8 cellular contexts compared by ENCODE assay signal in genomic region chr14:78848234-78848820, GRCh38.
DNase-seq lines count a peak whose midpoint lies in the region; ATAC-seq and TF ChIP-seq lines count a peak whose summit lies in the region.

No MANE protein-coding gene starts in this region.

- no peaks in the 10 kb centered on the region for H3K36me3 ChIP-seq in SJCRH30

- peak; percentile 90 for ATAC-seq in GM21723 (IDR thresholded peaks at IDR 0.05; ENCODE audit: unreplicated experiment)

- H3K36me3 Mint-ChIP-seq in endothelial cell (ENCODE audit: low read depth, unreplicated experiment) (no peaks in the 10 kb centered on the region), nephron (ENCODE audit: low read depth) (no peaks in the 10 kb centered on the region)

- H3K9me3 Mint-ChIP-seq in endothelial cell (ENCODE audit: unreplicated experiment) (no peaks in the 10 kb centered on the region), nephron (no peaks in the 10 kb centered on the region)

- TF ChIP-seq CTCF in endothelial cell (IDR thresholded peaks at IDR 0.05; ENCODE audit: unreplicated experiment), result peak; percentile 90
- peak; percentile 93 to 95 (median 94) for TF ChIP-seq CTCF in nephron (IDR thresholded peaks at IDR 0.05; ENCODE audit: unreplicated experiment in 3 of 3)

- H3K27me3 Mint-ChIP-seq in endothelial cell (ENCODE audit: unreplicated experiment) (no peaks in the 10 kb centered on the region), nephron (ENCODE audit: low read depth) (peaks cover 3% of the 10 kb centered on the region)

- no peak overlapping the region for H3K27ac Mint-ChIP-seq in endothelial cell (ENCODE audit: unreplicated experiment)
- no peak overlapping the region for H3K27ac Mint-ChIP-seq in nephron

- H3K4me1 Mint-ChIP-seq in endothelial cell (ENCODE audit: unreplicated experiment) (peaks cover 26% of the 10 kb centered on the region), nephron (no peaks in the 10 kb centered on the region)

- H3K27me3 ChIP-seq in SJCRH30, result no peaks in the 10 kb centered on the region

- DNase-seq in stimulated activated CD4-positive, alpha-beta T cell treated with anti-CD3 and anti-CD28 coated beads, Interleukin-15, amount 100 ng/mL, for 24 hours, result peak; percentile 20
- no peak for DNase-seq in stimulated activated CD4-positive, alpha-beta T cell treated with anti-CD3 and anti-CD28 coated beads, Interleukin-12 subunit alpha, Interleukin-12 subunit beta, amount 100 ng/mL, for 4 hours
- peak; percentile 15 to 48 for DNase-seq in SJCRH30
- DNase-seq in endothelial cell (ENCODE audit: low spot score), result peak; percentile 65
- DNase-seq in NK-92 (lab: John Stamatoyannopoulos, UW; ENCODE audit: unreplicated experiment), result no peak

- H3K27ac ChIP-seq in SJCRH30, result no peak overlapping the region

- peak; percentile 43 for TF ChIP-seq RAD21 in Ishikawa (IDR thresholded peaks at IDR 0.05; ENCODE audit: low read depth)

- H3K4me3 Mint-ChIP-seq in endothelial cell (ENCODE audit: unreplicated experiment), result no peak overlapping the region
- no peak overlapping the region for H3K4me3 Mint-ChIP-seq in nephron

- H3K4me3 ChIP-seq in SJCRH30, result no peak overlapping the region

- no peaks in the 10 kb centered on the region for H3K9me3 ChIP-seq in SJCRH30 (replicated peaks)

- H3K4me1 ChIP-seq in SJCRH30, result no peaks in the 10 kb centered on the region

- TF ChIP-seq EP300 in Ishikawa (IDR thresholded peaks at IDR 0.05; ENCODE audit: borderline replicate concordance), result no peak

TF ChIP-seq in Ishikawa, 13 proteins besides CTCF, POLR2A, EP300 and RAD21:
- TF ChIP-seq CEBPB (IDR thresholded peaks at IDR 0.05) (no peak), TEAD4 (IDR thresholded peaks at IDR 0.05) (peak; percentile 98)

Comparison
In these comparisons a context has a peak if more than half of its experiments do, and no peak if none do; other contexts are left out.
1. DNase-seq: peak in stimulated activated CD4-positive, alpha-beta T cell treated with anti-CD3 and anti-CD28 coated beads, Interleukin-15, amount 100 ng/mL, for 24 hours (single experiment), SJCRH30 (2 of 2) and endothelial cell (single experiment); none in stimulated activated CD4-positive, alpha-beta T cell treated with anti-CD3 and anti-CD28 coated beads, Interleukin-12 subunit alpha, Interleukin-12 subunit beta, amount 100 ng/mL, for 4 hours (single experiment) and NK-92 (single experiment).